Comparison of ENCODE assay signal across 1 cellular context in genomic region chr2:128315122-128315828, GRCh38.
TF ChIP-seq lines count a peak whose summit lies in the region.

No MANE protein-coding gene starts in this region.

TF ChIP-seq in GM23338, 12 proteins besides CTCF, POLR2A, EP300 and RAD21 (continued from another document):
- TF ChIP-seq ZNF462 (CRISPR knock-in tag; IDR thresholded peaks at IDR 0.05), result no peak
